Comparison of ENCODE assay signal across 19 cellular contexts in the genomic region with DNA sequence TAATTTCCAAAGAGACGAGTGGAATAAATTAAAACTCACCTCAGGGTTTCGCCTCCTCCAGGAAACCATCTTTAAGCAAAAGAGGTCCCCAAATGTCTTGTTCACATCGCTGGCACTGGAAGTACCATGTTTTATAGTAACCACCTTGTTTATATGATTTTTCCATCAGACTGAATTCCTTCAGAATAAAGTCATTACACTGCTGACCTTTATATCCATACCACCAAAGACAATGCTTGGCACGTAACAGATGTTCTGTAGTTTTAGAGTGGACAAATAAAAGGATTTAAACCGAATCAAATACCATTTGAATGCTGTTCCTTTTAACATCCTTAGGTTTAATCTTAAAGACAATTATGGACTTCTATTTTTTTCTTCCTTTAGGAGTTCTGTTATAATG. TPM values are rescaled to one million over a fixed set of nuclear protein-coding genes. Genes with fewer than 3 reads are reported as not detected.
DNase-seq lines count a peak whose midpoint lies in the region; ATAC-seq, FAIRE-seq and TF ChIP-seq lines count a peak whose summit lies in the region.
"Had no signal": no experiment of that assay in that cellular context is flagged by ENCODE, and none has a peak within 500 bp of the region (broad histone marks: within the 10 kb centered on the region; RNA-seq: fewer than 3 reads in every experiment).

No MANE protein-coding gene starts in this region.

- no peak overlapping the region for H3K4me2 ChIP-seq in IMR-90 (ENCODE audit: low read depth, low read length)
- no peak overlapping the region for H3K4me2 ChIP-seq in astrocyte (ENCODE audit: low read length)
- H3K4me2 ChIP-seq in Karpas-422 (ENCODE audit: low read depth, low read length, poor library complexity, severe bottlenecking): no peak overlapping the region
- H3K4me2 ChIP-seq: KMS-11 had no signal

- POLR2A ChIA-PET in IMR-90 (lab: Charles Lee; ENCODE audit: unreplicated experiment) (no interaction called here), GM10248 (lab: Yijun Ruan, JAX) (no interaction called here)

- H3K27ac Mint-ChIP-seq in astrocyte (ENCODE audit: unreplicated experiment): no peak overlapping the region
- H3K27ac Mint-ChIP-seq: CD4-positive, alpha-beta T cell had no signal

- H3K9me3 ChIP-seq in IMR-90 (ENCODE audit: control insufficient read depth, insufficient read depth, low read length) (no peaks in the 10 kb centered on the region), astrocyte (ENCODE audit: insufficient read depth, low read depth, low read length) (no peaks in the 10 kb centered on the region), Karpas-422 (ENCODE audit: low read length) (no peaks in the 10 kb centered on the region)
- H3K9me3 ChIP-seq: BE2C had no signal

- H3K4me3 ChIP-seq in IMR-90 (ENCODE audit: insufficient read depth, low read depth, low read length): no peak overlapping the region
- H3K4me3 ChIP-seq in astrocyte (ENCODE audit: insufficient read depth, low read depth, low read length): no peak overlapping the region
- H3K4me3 ChIP-seq in Karpas-422 (ENCODE audit: low read length): no peak overlapping the region

- H4K20me1 ChIP-seq in IMR-90 (ENCODE audit: insufficient read depth, low read length) (no peaks in the 10 kb centered on the region), astrocyte (ENCODE audit: insufficient read depth, low read length) (no peaks in the 10 kb centered on the region), Karpas-422 (ENCODE audit: insufficient read depth, low read depth, low read length) (no peaks in the 10 kb centered on the region)

- H3K27me3 ChIP-seq in IMR-90 (ENCODE audit: control insufficient read depth, insufficient read depth, low read length) (no peaks in the 10 kb centered on the region), astrocyte (ENCODE audit: insufficient read depth, low read length) (no peaks in the 10 kb centered on the region), Karpas-422 (ENCODE audit: low read length) (no peaks in the 10 kb centered on the region)
- H3K27me3 ChIP-seq: BE2C had no signal

- no peak overlapping the region for H2BK15ac ChIP-seq in IMR-90 (ENCODE audit: low read depth, low read length)

- H2AFZ ChIP-seq in IMR-90 (replicated peaks; ENCODE audit: low read length, poor library complexity) (no peak overlapping the region), astrocyte (ENCODE audit: low read depth, low read length) (no peak overlapping the region), Karpas-422 (ENCODE audit: low read length) (no peak overlapping the region)

- no peak overlapping the region for H3K14ac ChIP-seq in IMR-90 (replicated peaks; ENCODE audit: low read depth, low read length)

- H3K18ac ChIP-seq in IMR-90 (ENCODE audit: low read depth, low read length): no peak overlapping the region

- no peak overlapping the region for H3K56ac ChIP-seq in IMR-90 (ENCODE audit: extremely low read depth, insufficient read depth, low read length)

- TF ChIP-seq RAD21 in IMR-90 (IDR thresholded peaks at IDR 0.05; ENCODE audit: low read length): no peak

- in situ Hi-C loops in IMR-90 (cut with MboI; ENCODE audit: low sequenced_read_pairs): loop anchor here (25.0 kb wide), 1 partner anchor 605 kb away; no protein-coding TSS in a partner anchor

- FAIRE-seq in astrocyte (lab: Jason Lieb, UNC): no peak
- FAIRE-seq: HepG2, RCC 7860 had no signal

- peaks cover 7 to 26% of the 10 kb centered on the region in 2 experiments for H3K79me1 ChIP-seq in IMR-90 (ENCODE audit: low read depth in 1 of 2, low read length in 2 of 2)

- no peaks in the 10 kb centered on the region for H3K9me2 ChIP-seq in Karpas-422 (replicated peaks; ENCODE audit: insufficient read depth, low read length)

- TF ChIP-seq CTCF in IMR-90 (conservative IDR thresholded peaks at IDR 0.05; ENCODE audit: low read depth, low read length) (no peak), astrocyte (IDR thresholded peaks at IDR 0.05; ENCODE audit: insufficient read depth, low read depth, low read length) (no peak), GM10248 (IDR thresholded peaks at IDR 0.05; ENCODE audit: control extremely low read depth, extremely low read depth, low read depth, missing control alignments) (no peak)

- no peak for ATAC-seq in IMR-90 (ENCODE audit: low read depth)
- ATAC-seq: HepG2 had no signal

- H2AK5ac ChIP-seq in IMR-90 (ENCODE audit: low read depth, low read length): no peak overlapping the region

- no peak overlapping the region for H4K5ac ChIP-seq in IMR-90 (ENCODE audit: low read depth, low read length)

- no peaks in the 10 kb centered on the region for H3K36me3 Mint-ChIP-seq in astrocyte (ENCODE audit: low read depth, unreplicated experiment)

- no peaks in the 10 kb centered on the region for H3K27me3 Mint-ChIP-seq in astrocyte (ENCODE audit: low read depth, unreplicated experiment)
- H3K27me3 Mint-ChIP-seq: CD4-positive, alpha-beta T cell had no signal

- H3K79me2 ChIP-seq in astrocyte (ENCODE audit: insufficient read depth, low read length): peaks cover 13% of the 10 kb centered on the region
- peaks cover 19% of the 10 kb centered on the region for H3K79me2 ChIP-seq in Karpas-422 (ENCODE audit: low read length)

- H3K4me1 Mint-ChIP-seq in astrocyte (ENCODE audit: low read depth, unreplicated experiment): peaks cover 9% of the 10 kb centered on the region

- no peak overlapping the region; the same call in 1 of the 2 replicates for H3K4ac ChIP-seq in IMR-90 (ENCODE audit: low read depth, low read length)

- H2BK120ac ChIP-seq in IMR-90 (ENCODE audit: low read depth, low read length): no peak overlapping the region

- peaks cover 9% of the 10 kb centered on the region for H3K4me1 ChIP-seq in IMR-90 (ENCODE audit: control insufficient read depth, insufficient read depth, low read length)
- H3K4me1 ChIP-seq in astrocyte (ENCODE audit: insufficient read depth, low read length): peaks cover 14% of the 10 kb centered on the region
- H3K4me1 ChIP-seq in Karpas-422 (ENCODE audit: low read length): peaks cover 10% of the 10 kb centered on the region
- H3K4me1 ChIP-seq: BE2C had no signal

- H3K9me1 ChIP-seq in IMR-90 (ENCODE audit: insufficient read depth, low read length): peaks cover 9% of the 10 kb centered on the region

- no peak overlapping the region for H4K91ac ChIP-seq in IMR-90 (ENCODE audit: insufficient read depth, low read depth, low read length)

- H2BK20ac ChIP-seq in IMR-90 (ENCODE audit: low read depth, low read length): peak overlapping the region; percentile 44; the same call in 1 of the 2 replicates

- no peak overlapping the region for H3K27ac ChIP-seq in IMR-90 (ENCODE audit: insufficient read depth, low read length)
- H3K27ac ChIP-seq in astrocyte (ENCODE audit: low read depth, low read length): no peak overlapping the region
- no peak overlapping the region for H3K27ac ChIP-seq in Karpas-422 (ENCODE audit: low read length)
- H3K27ac ChIP-seq: KMS-11 had no signal

- no CpG with 5 or more reads among the region's 5 CpGs for WGBS in IMR-90 (ENCODE audit: extremely low coverage in 2 of 2, insufficient read length in 1 of 2), 2 experiments

- no peak for TF ChIP-seq POLR2A in IMR-90 (IDR thresholded peaks at IDR 0.05; ENCODE audit: low read depth, low read length)

- no peak overlapping the region for H4K8ac ChIP-seq in IMR-90 (ENCODE audit: low read depth in 2 of 2, low read length in 2 of 2)

- DNase-seq in IMR-90 (peak; percentile 28), astrocyte (ENCODE audit: low read depth) (peak; percentile 63), fibroblast of peridontal ligament (ENCODE audit: extremely low read depth) (peak; percentile 48), NCI-H510A (lab: John Stamatoyannopoulos, UW) (no peak), GM10248 (ENCODE audit: extremely low spot score) (no peak), Karpas-422 (no peak), cerebellar nuclear complex (lab: John Stamatoyannopoulos, UW) (no peak)
- DNase-seq: BE2C; Calu3; CD4-positive, alpha-beta T cell; DMS53; MM.1S; NCI-H1092 treated with DMSO at 0.1 percent for 48 hours; NCI-H2081 treated with DMSO at 0.1 percent for 48 hours; NCI-H510A treated with DMSO at 0.1 percent for 48 hours; Right ventricle myocardium superior had no signal

- CTCF ChIA-PET in IMR-90 (lab: Yijun Ruan, JAX) (no interaction called here), GM10248 (lab: Yijun Ruan, JAX) (no interaction called here)

- no TSS peak for BruUV-seq in IMR-90 (replicated peaks; lab: Mats Ljungman, UMichigan)

- no peak overlapping the region for H3K23ac ChIP-seq in IMR-90 (ENCODE audit: low read depth, low read length)

- intact Hi-C loops in IMR-90 (cut with micrococcal nuclease): no loop called here

- H3K9ac ChIP-seq in IMR-90 (ENCODE audit: low read depth, low read length): no peak overlapping the region
- no peak overlapping the region for H3K9ac ChIP-seq in astrocyte (ENCODE audit: low read length)
- H3K9ac ChIP-seq in Karpas-422 (ENCODE audit: low read length): no peak overlapping the region
- H3K9ac ChIP-seq: KMS-11 had no signal

- dilution Hi-C loops in IMR-90 (cut with HindIII; ENCODE audit: low sequenced_read_pairs, unreplicated experiment): loop anchor here (25.0 kb wide), 2 partner anchors 155 to 305 kb away; partner anchors contain the start of gene IL21

- no peak overlapping the region for H2AK9ac ChIP-seq in IMR-90 (replicated peaks; ENCODE audit: low read depth, low read length, poor library complexity)

- H3K36me3 ChIP-seq in IMR-90 (ENCODE audit: control insufficient read depth, insufficient read depth, low read length) (no peaks in the 10 kb centered on the region; the same call in 1 of the 2 replicates), astrocyte (ENCODE audit: insufficient read depth, low read length) (no peaks in the 10 kb centered on the region), Karpas-422 (ENCODE audit: insufficient read depth, low read length) (no peaks in the 10 kb centered on the region)
- H3K36me3 ChIP-seq: BE2C had no signal

- no peaks in the 10 kb centered on the region for H3K9me3 Mint-ChIP-seq in astrocyte (ENCODE audit: unreplicated experiment)
- H3K9me3 Mint-ChIP-seq: CD4-positive, alpha-beta T cell had no signal

- H3K4me3 Mint-ChIP-seq in astrocyte (ENCODE audit: unreplicated experiment): no peak overlapping the region
- H3K4me3 Mint-ChIP-seq: CD4-positive, alpha-beta T cell had no signal

- no peak overlapping the region for H2BK5ac ChIP-seq in IMR-90 (ENCODE audit: low read depth, low read length, poor library complexity, severe bottlenecking)

TF ChIP-seq in IMR-90, 13 proteins besides CTCF, POLR2A, EP300 and RAD21 (continues in another document):
- no peak for TF ChIP-seq BHLHE40 (IDR thresholded peaks at IDR 0.05; ENCODE audit: low read depth, low read length)
- no peak for TF ChIP-seq RFX5 (IDR thresholded peaks at IDR 0.05; ENCODE audit: low read depth, low read length)
- TF ChIP-seq MAFK (IDR thresholded peaks at IDR 0.05; ENCODE audit: low read depth, low read length): no peak
- TF ChIP-seq FOS (IDR thresholded peaks at IDR 0.05; ENCODE audit: low read depth, low read length): no peak
- TF ChIP-seq MXI1 (IDR thresholded peaks at IDR 0.05; ENCODE audit: borderline replicate concordance, low read depth, low read length): no peak
- TF ChIP-seq RCOR1 (IDR thresholded peaks at IDR 0.05; ENCODE audit: insufficient replicate concordance, low read length): no peak

RNA-seq across cellular contexts. Expression of gene NUDT6, which starts 4.7 kb away (rescaled TPM):
- 2.7 and 4.2 TPM in 2 replicates for total RNA-seq in IMR-90 (2012; rRNA removed)
- polyA plus RNA-seq in IMR-90 (2012; rRNA removed): 4.8 and 5.1 TPM in 2 replicates
- polyA plus RNA-seq in IMR-90 (2012; cell fraction: cytosol; rRNA removed): 2.5 and 3.1 TPM in 2 replicates
- polyA plus RNA-seq in IMR-90 (2012; cell fraction: nucleus; rRNA removed; ENCODE audit: low replicate concordance): 2.1 and 4.5 TPM in 2 replicates
- total RNA-seq in astrocyte: 4.0 TPM in 2 replicates
- total RNA-seq in Karpas-422 (2014; rRNA removed; shearing (Covaris generic); ENCODE audit: low replicate concordance): 17.7 and 18.6 TPM in 2 replicates

Comparison
In these comparisons a context has a peak if more than half of its experiments do, and no peak if none do; other contexts are left out.
1. DNase-seq: peak in IMR-90 (single experiment), astrocyte (single experiment) and fibroblast of peridontal ligament (single experiment); none in NCI-H510A (single experiment), GM10248 (single experiment), Karpas-422 (single experiment) and cerebellar nuclear complex (0 of 2).